ENCODE assay signal across 17 cellular contexts in genomic region chr12:113276946-113277500, GRCh38. TPM values are rescaled to one million over a fixed set of nuclear protein-coding genes. Genes with fewer than 3 reads are reported as not detected.
DNase-seq lines count a peak whose midpoint lies in the region; ATAC-seq and TF ChIP-seq lines count a peak whose summit lies in the region.
"Had no signal": no experiment of that assay in that cellular context is flagged by ENCODE, and none has a peak within 500 bp of the region (broad histone marks: within the 10 kb centered on the region; RNA-seq: fewer than 3 reads in every experiment).

No MANE protein-coding gene starts in this region.

- no peak overlapping the region for H3K14ac ChIP-seq in trophoblast cell (ENCODE audit: low read length)

- H3K36me3 ChIP-seq in DND-41 (ENCODE audit: insufficient read depth, low read length), result peaks cover 64% of the 10 kb centered on the region
- H3K36me3 ChIP-seq in trophoblast cell (ENCODE audit: control insufficient read depth in 1 of 2, insufficient read depth in 2 of 2, low read length in 2 of 2), result peaks cover 16 to 17% of the 10 kb centered on the region in 2 experiments

- peaks cover 16% of the 10 kb centered on the region for H3K4me1 Mint-ChIP-seq in chondrocyte (ENCODE audit: low read depth)
- H3K4me1 Mint-ChIP-seq: CD8-positive, alpha-beta memory T cell had no signal

- H3K9ac ChIP-seq in DND-41 (ENCODE audit: low read depth, low read length), result no peak overlapping the region
- H3K9ac ChIP-seq in trophoblast cell (ENCODE audit: low read length), result no peak overlapping the region

- ATAC-seq in DND-41 (ENCODE audit: insufficient read depth, low read depth), result no peak

- H2BK5ac ChIP-seq in trophoblast cell (ENCODE audit: low read depth, low read length, poor library complexity), result no peak overlapping the region

- DNase-seq in D341Med (ENCODE audit: low spot score), result peak; percentile 12
- no peak for DNase-seq in DND-41
- DNase-seq in chondrocyte (ENCODE audit: low spot score), result peak; percentile 53
- DNase-seq in trophoblast cell, result no peak
- DNase-seq in kidney glomerular epithelial cell (lab: John Stamatoyannopoulos, UW), result no peak
- no peak for DNase-seq in NCI-H128 (lab: John Stamatoyannopoulos, UW; ENCODE audit: unreplicated experiment)
- no peak for DNase-seq in NCI-H1417 treated with DMSO at 0.1 percent for 48 hours (lab: John Stamatoyannopoulos, UW)
- DNase-seq: ACHN; C1 segment of cervical spinal cord; CD8-positive, alpha-beta memory T cell; GOT3; KBM-7; NCI-H1105 treated with DMSO at 0.1 percent for 48 hours; NCI-H187; NCI-H2107; NCI-H345; NCI-H526 had no signal

- H3K79me1 ChIP-seq in trophoblast cell (ENCODE audit: low read length), result peaks cover 4% of the 10 kb centered on the region

- no peak overlapping the region for H2AK5ac ChIP-seq in trophoblast cell (ENCODE audit: low read length)

- H3K27me3 ChIP-seq in DND-41 (ENCODE audit: insufficient read depth, low read length, poor library complexity) (no peaks in the 10 kb centered on the region), trophoblast cell (ENCODE audit: insufficient read depth, low read length) (no peaks in the 10 kb centered on the region)

- no peak overlapping the region for H3K4ac ChIP-seq in trophoblast cell (ENCODE audit: low read depth, low read length)

- H3K23ac ChIP-seq in trophoblast cell (ENCODE audit: low read length), result no peak overlapping the region

- H2BK120ac ChIP-seq in trophoblast cell (ENCODE audit: insufficient read depth, low read length, poor library complexity), result no peak overlapping the region

- no peaks in the 10 kb centered on the region for H3K9me3 Mint-ChIP-seq in chondrocyte (ENCODE audit: low read depth)
- H3K9me3 Mint-ChIP-seq: CD8-positive, alpha-beta memory T cell had no signal

- H3K36me3 Mint-ChIP-seq in chondrocyte (ENCODE audit: low read depth), result peaks cover 13% of the 10 kb centered on the region

- no peaks in the 10 kb centered on the region for H3K27me3 Mint-ChIP-seq in chondrocyte (ENCODE audit: low read depth)
- H3K27me3 Mint-ChIP-seq: CD8-positive, alpha-beta memory T cell had no signal

- H4K91ac ChIP-seq in trophoblast cell (ENCODE audit: low read depth, low read length), result no peak overlapping the region

- no peaks in the 10 kb centered on the region for H3K4me1 ChIP-seq in DND-41 (ENCODE audit: insufficient read depth, low read length)
- peaks cover 6 to 8% of the 10 kb centered on the region in 2 experiments for H3K4me1 ChIP-seq in trophoblast cell (ENCODE audit: control insufficient read depth in 1 of 2, insufficient read depth in 2 of 2, low read length in 2 of 2)

- H3K18ac ChIP-seq in trophoblast cell (ENCODE audit: low read length), result no peak overlapping the region

- peak overlapping the region; percentile 24 for H4K8ac ChIP-seq in trophoblast cell (ENCODE audit: low read depth, low read length)

- no peak overlapping the region for H4K12ac ChIP-seq in trophoblast cell (ENCODE audit: low read depth, low read length)

- H3K27ac ChIP-seq in DND-41 (ENCODE audit: low read length) (peak overlapping the region; percentile 46), trophoblast cell (ENCODE audit: low read depth, low read length) (no peak overlapping the region)

- H2AFZ ChIP-seq in DND-41 (ENCODE audit: low read depth, low read length), result no peak overlapping the region
- H2AFZ ChIP-seq in trophoblast cell (ENCODE audit: insufficient read depth, low read length, poor library complexity), result no peak overlapping the region

- no CpG with 5 or more reads among the region's 10 CpGs for WGBS in trophoblast cell (ENCODE audit: extremely low coverage, insufficient coverage, insufficient read length)

- TF ChIP-seq CTCF in DND-41 (IDR thresholded peaks at IDR 0.05; ENCODE audit: borderline replicate concordance, extremely low read depth, low read length, poor library complexity, severe bottlenecking) (no peak), chondrocyte (IDR thresholded peaks at IDR 0.05) (no peak)

- no peak overlapping the region for H3K4me3 Mint-ChIP-seq in chondrocyte (ENCODE audit: unreplicated experiment)
- H3K4me3 Mint-ChIP-seq: CD8-positive, alpha-beta memory T cell had no signal

- H3K4me3 ChIP-seq in DND-41 (ENCODE audit: low read depth in 1 of 2, low read length in 2 of 2), result no peak overlapping the region
- no peak overlapping the region for H3K4me3 ChIP-seq in trophoblast cell (ENCODE audit: low read depth, low read length)

- H3K4me2 ChIP-seq in DND-41 (ENCODE audit: insufficient read depth, low read length) (no peak overlapping the region), trophoblast cell (ENCODE audit: low read length) (no peak overlapping the region)

- no peak overlapping the region for H3K27ac Mint-ChIP-seq in chondrocyte (ENCODE audit: unreplicated experiment)

- H4K20me1 ChIP-seq in DND-41 (ENCODE audit: insufficient read depth, low read length), result no peaks in the 10 kb centered on the region; the same call in 1 of the 2 replicates

- H2BK12ac ChIP-seq in trophoblast cell (ENCODE audit: low read length), result peak overlapping the region; percentile 7

- H3K79me2 ChIP-seq in DND-41 (ENCODE audit: insufficient read depth, low read length) (no peaks in the 10 kb centered on the region), trophoblast cell (ENCODE audit: control insufficient read depth, insufficient read depth, low read length, poor library complexity) (no peaks in the 10 kb centered on the region)

- H3K9me3 ChIP-seq in DND-41 (ENCODE audit: insufficient read depth, low read length, severe bottlenecking), result no peaks in the 10 kb centered on the region
- H3K9me3 ChIP-seq in trophoblast cell (ENCODE audit: insufficient read depth, low read depth, low read length), result no peaks in the 10 kb centered on the region

RNA-seq across cellular contexts. Expression of gene TPCN1, which starts 55.8 kb away (rescaled TPM):
- 35.9 to 40.0 TPM (median 37.7 TPM) in 3 replicates for total RNA-seq in chondrocyte
- polyA plus RNA-seq in trophoblast cell (2013), result 14.9 and 16.0 TPM in 2 replicates

RNA-seq across cellular contexts. Expression of gene SLC8B1, which starts 57.9 kb away (rescaled TPM):
- 14.5 to 21.0 TPM (median 20.9 TPM) in 3 replicates for total RNA-seq in chondrocyte
- 10.2 and 10.6 TPM in 2 replicates for polyA plus RNA-seq in trophoblast cell (2013)

Comparison
In these comparisons a context has a peak if more than half of its experiments do, and no peak if none do; other contexts are left out.
1. DNase-seq: peak in D341Med (single experiment) and chondrocyte (single experiment); none in DND-41 (single experiment), trophoblast cell (0 of 2), kidney glomerular epithelial cell (single experiment), NCI-H128 (single experiment) and NCI-H1417 treated with DMSO at 0.1 percent for 48 hours (single experiment).